In genomic region chr17:77609553-77610517, GRCh38 we compare ENCODE assay signal across 8 cellular contexts.
A peak's percentile ranks its signal among the peaks of the same experiment; 100 is the strongest.
DNase-seq lines count a peak whose midpoint lies in the region; ATAC-seq and TF ChIP-seq lines count a peak whose summit lies in the region.

No MANE protein-coding gene starts in this region.

- TF ChIP-seq CTCF in GM12864 (IDR thresholded peaks at IDR 0.05; ENCODE audit: low read depth, low read length, missing control alignments) (no peak), VCaP (conservative IDR thresholded peaks at IDR 0.05) (no peak), coronary artery (IDR thresholded peaks at IDR 0.05) (no peak), gastrocnemius medialis (IDR thresholded peaks at IDR 0.05 in 4 of 5, conservative IDR thresholded peaks at IDR 0.05 in 1 of 5) (no peak)

- H3K4me3 ChIP-seq in GM12864 (ENCODE audit: low read depth, low read length) (no peak overlapping the region), coronary artery (peak overlapping the region; percentile 23), gastrocnemius medialis (no peak overlapping the region)

- peaks cover 5 to 10% (median 6%) of the 10 kb centered on the region in 3 donors for H3K27me3 ChIP-seq in gastrocnemius medialis

- DNase-seq in GM12864 (ENCODE audit: low read depth) (peak; percentile 55), coronary artery (ENCODE audit: low spot score) (peak; percentile 40), gastrocnemius medialis (no peak), cortex of kidney (lab: John Stamatoyannopoulos, UW) (no peak), cardiac septum (ENCODE audit: low spot score) (no peak)
- DNase-seq in stimulated activated CD4-positive, alpha-beta T cell treated with anti-CD3 and anti-CD28 coated beads, Interleukin-12 subunit alpha, Interleukin-12 subunit beta, amount 100 ng/mL, for 48 hours (ENCODE audit: low read depth in 2 of 3, low spot score in 1 of 3), result peak; percentile 39 to 62 (median 47)

- no peaks in the 10 kb centered on the region for H3K9me3 ChIP-seq in gastrocnemius medialis

- TF ChIP-seq POLR2A in gastrocnemius medialis (IDR thresholded peaks at IDR 0.05), result no peak

- H3K27ac ChIP-seq in VCaP (peak overlapping the region; percentile 57), coronary artery (peak overlapping the region in 1 of 2 donors; percentile 47), gastrocnemius medialis (peak overlapping the region in 2 of 4 donors; percentile 10 to 31)

- in situ Hi-C loops in gastrocnemius medialis (cut with MboI; ENCODE audit: low sequenced_read_pairs in 4 of 4), result no loop called here

- no peaks in the 10 kb centered on the region for H3K4me1 ChIP-seq in gastrocnemius medialis

- no peaks in the 10 kb centered on the region for H3K36me3 ChIP-seq in gastrocnemius medialis

- ATAC-seq in gastrocnemius medialis (no peak), GM18517 (IDR thresholded peaks at IDR 0.05; ENCODE audit: unreplicated experiment) (no peak)

- intact Hi-C loops in gastrocnemius medialis (cut with DNase I; ENCODE audit: low total_unique reads) (loop anchor here (5.0 kb wide), 1 partner anchor 32 kb away; no protein-coding TSS in a partner anchor), cardiac septum (cut with DNase I) (loop anchor here (10.0 kb wide), 1 partner anchor 215 kb away; no protein-coding TSS in a partner anchor)

Comparison
In these comparisons a context has a peak if more than half of its experiments do, and no peak if none do; other contexts are left out.
1. DNase-seq: peak in GM12864 (single experiment), coronary artery (single experiment) and stimulated activated CD4-positive, alpha-beta T cell treated with anti-CD3 and anti-CD28 coated beads, Interleukin-12 subunit alpha, Interleukin-12 subunit beta, amount 100 ng/mL, for 48 hours (3 of 3); none in gastrocnemius medialis (0 of 2), cortex of kidney (single experiment) and cardiac septum (single experiment).